Comparison of ENCODE assay signal across 1 cellular context in genomic region chr5:171639966-171640365, GRCh38.
TF ChIP-seq lines count a peak whose summit lies in the region.

No MANE protein-coding gene starts in this region.

TF ChIP-seq in SK-N-SH treated with all-trans-retinoic acid at 6 μM for 48 hours, 23 proteins besides CTCF, POLR2A, EP300 and RAD21 (continued from another document):
- TF ChIP-seq TSHZ2 (CRISPR knock-in tag; IDR thresholded peaks at IDR 0.05): no peak
- no peak for TF ChIP-seq ARNTL (CRISPR knock-in tag; IDR thresholded peaks at IDR 0.05; ENCODE audit: borderline replicate concordance, low read depth)
- no peak for TF ChIP-seq GLIS3 (CRISPR knock-in tag; IDR thresholded peaks at IDR 0.05)
- TF ChIP-seq CSRNP3 (CRISPR knock-in tag; IDR thresholded peaks at IDR 0.05): no peak
- TF ChIP-seq BACH2 (CRISPR knock-in tag; IDR thresholded peaks at IDR 0.05; ENCODE audit: borderline replicate concordance): no peak
- no peak for TF ChIP-seq PATZ1 (CRISPR knock-in tag; IDR thresholded peaks at IDR 0.05; ENCODE audit: borderline replicate concordance)
- no peak for TF ChIP-seq ZNF70 (CRISPR knock-in tag; IDR thresholded peaks at IDR 0.05)
- no peak for TF ChIP-seq TCF4 (CRISPR knock-in tag; IDR thresholded peaks at IDR 0.05; ENCODE audit: borderline replicate concordance)
- TF ChIP-seq RARB (CRISPR knock-in tag; IDR thresholded peaks at IDR 0.05): no peak
- TF ChIP-seq TOX (CRISPR knock-in tag; IDR thresholded peaks at IDR 0.05; ENCODE audit: borderline replicate concordance): no peak
- TF ChIP-seq PPARA (CRISPR knock-in tag; IDR thresholded peaks at IDR 0.05; ENCODE audit: borderline replicate concordance): no peak
